Comparison of ENCODE assay signal across 32 cellular contexts in genomic region chr2:81767173-81767720, GRCh38.
DNase-seq lines count a peak whose midpoint lies in the region; ATAC-seq and TF ChIP-seq lines count a peak whose summit lies in the region.
"Had no signal": no experiment of that assay in that cellular context is flagged by ENCODE, and none has a peak within 500 bp of the region (broad histone marks: within the 10 kb centered on the region; RNA-seq: fewer than 3 reads in every experiment).

No MANE protein-coding gene starts in this region.

- no peaks in the 10 kb centered on the region for H3K4me1 ChIP-seq in adrenal gland (replicated peaks in 1 of 2)
- H3K4me1 ChIP-seq: left ventricle myocardium inferior, vagina had no signal

- H3K36me3 ChIP-seq in adrenal gland (replicated peaks in 1 of 2) = no peaks in the 10 kb centered on the region
- H3K36me3 ChIP-seq: HAP-1, left ventricle myocardium inferior, ovary, thoracic aorta, vagina had no signal

- DNase-seq in GM03348 (ENCODE audit: low spot score) (peak; percentile 3), RPMI7951 (ENCODE audit: low read depth) (peak; percentile 79), inferior parietal cortex (ENCODE audit: extremely low spot score) (peak; percentile 38), NCI-H2029 (lab: John Stamatoyannopoulos, UW) (no peak), adrenal gland (no peak)
- no peak for DNase-seq in activated CD4-positive, alpha-beta T cell treated with anti-CD3 and anti-CD28 coated beads for 48 hours
- DNase-seq in stimulated activated naive CD8-positive, alpha-beta T cell treated with anti-CD3 and anti-CD28 coated beads, Interleukin-15, amount 100 ng/mL, for 72 hours = no peak
- DNase-seq: activated CD4-positive, alpha-beta T cell treated with anti-CD3 and anti-CD28 coated beads, Interleukin-2, amount 50 U/mL, for 1 hour; activated naive CD4-positive, alpha-beta T cell treated with anti-CD3 and anti-CD28 coated beads, Interleukin-2, amount 50 U/mL, for 16 hours; AML-193; caudate nucleus; CD8-positive, alpha-beta T cell; dermis blood vessel endothelial cell; GF-D8; left ventricle myocardium inferior; NCI-H1092 treated with DMSO at 0.1 percent for 48 hours; NCI-H2029 treated with DMSO at 0.1 percent for 48 hours; NCI-H226; NCI-H748 treated with DMSO at 0.1 percent for 48 hours; ovary; right cardiac atrium; stimulated activated CD4-positive, alpha-beta T cell treated with anti-CD3 and anti-CD28 coated beads, Interleukin-4, amount 100 ng/mL, for 4 hours; stimulated activated naive CD4-positive, alpha-beta T cell had no signal

- peaks cover 16 to 23% of the 10 kb centered on the region in 2 donors for H3K9me3 Mint-ChIP-seq in stimulated activated naive CD8-positive, alpha-beta T cell treated with anti-CD3 and anti-CD28 coated beads, Interleukin-15, amount 100 ng/mL, for 72 hours
- H3K9me3 Mint-ChIP-seq: nephron had no signal

- ATAC-seq in stimulated activated naive CD8-positive, alpha-beta T cell treated with anti-CD3 and anti-CD28 coated beads, Interleukin-15, amount 100 ng/mL, for 72 hours = no peak
- ATAC-seq: CD8-positive, alpha-beta T cell; HepG2; right cardiac atrium; Right ventricle myocardium inferior had no signal

- H3K27me3 ChIP-seq in adrenal gland = no peaks in the 10 kb centered on the region
- H3K27me3 ChIP-seq: ovary, vagina had no signal

- H3K9me3 ChIP-seq in adrenal gland (replicated peaks in 1 of 3) = no peaks in the 10 kb centered on the region
- H3K9me3 ChIP-seq: HAP-1, left ventricle myocardium inferior, ovary, thoracic aorta, vagina had no signal

- no peak for TF ChIP-seq CTCF in adrenal gland (IDR thresholded peaks at IDR 0.05)

- H3K4me3 ChIP-seq in adrenal gland = no peak overlapping the region
- H3K4me3 ChIP-seq: HAP-1, left ventricle myocardium inferior, ovary, thoracic aorta, vagina had no signal

- H3K4me3 Mint-ChIP-seq in stimulated activated naive CD8-positive, alpha-beta T cell treated with anti-CD3 and anti-CD28 coated beads, Interleukin-15, amount 100 ng/mL, for 72 hours = no peak overlapping the region
- H3K4me3 Mint-ChIP-seq: activated T-helper 1 cell treated with anti-CD3 and anti-CD28 coated beads, Interleukin-12 subunit alpha, Interleukin-12 subunit beta, Interleukin-2, Interleukin-4 antibody, amounts not matched to agents 30 ng/mL and 10 ng/mL and 1 ng/mL, durations not matched to agents 14 hours and 24 hours and 36 hours; CD8-positive, alpha-beta T cell; nephron; T-helper 2 cell treated with Interferon-gamma antibody and Interleukin-4, amounts not matched to agents 5 μg/mL and 100 μg/mL, for 36 hours had no signal

- no peak overlapping the region for H3K27ac Mint-ChIP-seq in stimulated activated naive CD8-positive, alpha-beta T cell treated with anti-CD3 and anti-CD28 coated beads, Interleukin-15, amount 100 ng/mL, for 72 hours
- H3K27ac Mint-ChIP-seq: activated T-helper 1 cell treated with anti-CD3 and anti-CD28 coated beads, Interleukin-12 subunit alpha, Interleukin-12 subunit beta, Interleukin-2, Interleukin-4 antibody, amounts not matched to agents 30 ng/mL and 10 ng/mL and 1 ng/mL, durations not matched to agents 14 hours and 24 hours and 36 hours; CD8-positive, alpha-beta T cell; nephron; T-helper 2 cell treated with Interferon-gamma antibody and Interleukin-4, amounts not matched to agents 5 μg/mL and 100 μg/mL, for 36 hours had no signal

- H3K4me1 Mint-ChIP-seq in stimulated activated naive CD8-positive, alpha-beta T cell treated with anti-CD3 and anti-CD28 coated beads, Interleukin-15, amount 100 ng/mL, for 72 hours = no peaks in the 10 kb centered on the region
- H3K4me1 Mint-ChIP-seq: nephron had no signal

- WGBS in adrenal gland, 4 donors = 42 to 50% (median 47%) methylated on average over 4 of the region's 4 CpGs

- no peak overlapping the region for H3K27ac ChIP-seq in adrenal gland
- H3K27ac ChIP-seq: left ventricle myocardium inferior, ovary, thoracic aorta, vagina, VCaP had no signal

- intact Hi-C loops in adrenal gland (cut with DNase I) = no loop called here

- no peaks in the 10 kb centered on the region for H3K27me3 Mint-ChIP-seq in stimulated activated naive CD8-positive, alpha-beta T cell treated with anti-CD3 and anti-CD28 coated beads, Interleukin-15, amount 100 ng/mL, for 72 hours

- no peak for TF ChIP-seq POLR2A in adrenal gland (IDR thresholded peaks at IDR 0.05)

Comparison
In these comparisons a context has a peak if more than half of its experiments do, and no peak if none do; other contexts are left out.
1. DNase-seq: peak in GM03348 (single experiment), RPMI7951 (single experiment) and inferior parietal cortex (single experiment); none in activated CD4-positive, alpha-beta T cell treated with anti-CD3 and anti-CD28 coated beads for 48 hours (single experiment), NCI-H2029 (single experiment), adrenal gland (0 of 7) and stimulated activated naive CD8-positive, alpha-beta T cell treated with anti-CD3 and anti-CD28 coated beads, Interleukin-15, amount 100 ng/mL, for 72 hours (0 of 2).